Comparison of ENCODE assay signal across 8 cellular contexts in genomic region chr11:125591659-125592304, GRCh38. TPM values are rescaled to one million over a fixed set of nuclear protein-coding genes. Genes with fewer than 3 reads are reported as not detected.
DNase-seq lines count a peak whose midpoint lies in the region; ATAC-seq and TF ChIP-seq lines count a peak whose summit lies in the region.

No MANE protein-coding gene starts in this region.

- no peak for TF ChIP-seq POLR2A in vagina (IDR thresholded peaks at IDR 0.05)

- no peaks in the 10 kb centered on the region for H3K27me3 Mint-ChIP-seq in activated T-helper 17 cell treated with anti-CD3 and anti-CD28 coated beads, Interleukin-2, amount 50 U/mL, for 72 hours

- H3K4me1 ChIP-seq in vagina, result peaks cover 45% of the 10 kb centered on the region

- H3K9me3 Mint-ChIP-seq in activated T-helper 17 cell treated with anti-CD3 and anti-CD28 coated beads, Interleukin-2, amount 50 U/mL, for 72 hours, result no peaks in the 10 kb centered on the region

- no peaks in the 10 kb centered on the region for H3K27me3 ChIP-seq in vagina

- H3K36me3 ChIP-seq in vagina, result peaks cover 0 to 2% of the 10 kb centered on the region in 2 donors

- TF ChIP-seq CTCF in foreskin fibroblast (IDR thresholded peaks at IDR 0.05; ENCODE audit: low read depth, low read length) (no peak), vagina (IDR thresholded peaks at IDR 0.05) (no peak)

- intact Hi-C loops in vagina (cut with DNase I), result no loop called here

- peak; percentile 72 for DNase-seq in NCI-H510A treated with DMSO at 0.1 percent for 48 hours (lab: John Stamatoyannopoulos, UW)
- no peak for DNase-seq in NCI-H510A (lab: John Stamatoyannopoulos, UW)
- DNase-seq in NCI-H774 (lab: John Stamatoyannopoulos, UW), result peak; percentile 21
- DNase-seq in foreskin fibroblast, result peak; percentile 13 to 62
- DNase-seq in occipital lobe (lab: John Stamatoyannopoulos, UW), result peak; percentile 39
- peak in 1 of 2 donors; percentile 88 for DNase-seq in vagina (ENCODE audit: extremely low spot score in 2 of 2)

- peak overlapping the region; percentile 99 for H3K27ac Mint-ChIP-seq in activated T-helper 17 cell treated with anti-CD3 and anti-CD28 coated beads, Interleukin-2, amount 50 U/mL, for 72 hours

- peak; percentile 26 for ATAC-seq in HG02642 (IDR thresholded peaks at IDR 0.05; ENCODE audit: poor library complexity, unreplicated experiment)
- peak; percentile 23 for ATAC-seq in activated T-helper 17 cell treated with anti-CD3 and anti-CD28 coated beads, Interleukin-2, amount 50 U/mL, for 72 hours (replicated peaks)

- peaks cover 52% of the 10 kb centered on the region for H3K36me3 Mint-ChIP-seq in activated T-helper 17 cell treated with anti-CD3 and anti-CD28 coated beads, Interleukin-2, amount 50 U/mL, for 72 hours (ENCODE audit: low read depth)

- no peaks in the 10 kb centered on the region for H3K9me3 ChIP-seq in vagina

- peak overlapping the region; percentile 89 for H3K27ac ChIP-seq in vagina

- peak overlapping the region; percentile 94 for H3K4me3 Mint-ChIP-seq in activated T-helper 17 cell treated with anti-CD3 and anti-CD28 coated beads, Interleukin-2, amount 50 U/mL, for 72 hours

- H3K4me1 Mint-ChIP-seq in activated T-helper 17 cell treated with anti-CD3 and anti-CD28 coated beads, Interleukin-2, amount 50 U/mL, for 72 hours, result peaks cover 27% of the 10 kb centered on the region

- H3K4me3 ChIP-seq in foreskin fibroblast (ENCODE audit: low read depth in 1 of 2, low read length in 2 of 2), result peak overlapping the region; percentile 73 to 90
- peak overlapping the region; percentile 78 to 96 for H3K4me3 ChIP-seq in vagina

RNA-seq across cellular contexts. Expression of gene STT3A, which starts 0.9 kb away (rescaled TPM):
- 100 to 1,000 TPM; 133 to 146 TPM for total RNA-seq in activated T-helper 17 cell treated with anti-CD3 and anti-CD28 coated beads, Interleukin-2, amount 50 U/mL, for 72 hours
- total RNA-seq in occipital lobe (84.2 TPM), vagina (91.6 TPM)

RNA-seq across cellular contexts. Expression of gene EI24, which starts 22.5 kb away (rescaled TPM):
- 10 to 100 TPM; 17.0 to 40.5 TPM for total RNA-seq in activated T-helper 17 cell treated with anti-CD3 and anti-CD28 coated beads, Interleukin-2, amount 50 U/mL, for 72 hours
- total RNA-seq in occipital lobe (95.9 TPM), vagina (70.7 TPM)

RNA-seq across cellular contexts. Expression of gene CHEK1, which starts 33.2 kb away (rescaled TPM):
- total RNA-seq in activated T-helper 17 cell treated with anti-CD3 and anti-CD28 coated beads, Interleukin-2, amount 50 U/mL, for 72 hours, result 100 to 1,000 TPM in 1 of 2 donors, 10 to 100 TPM in 1; 96.0 to 147 TPM
- total RNA-seq in occipital lobe (17.5 TPM), vagina (2.5 TPM)
